ENCODE assay signal across 15 cellular contexts in the genomic region with DNA sequence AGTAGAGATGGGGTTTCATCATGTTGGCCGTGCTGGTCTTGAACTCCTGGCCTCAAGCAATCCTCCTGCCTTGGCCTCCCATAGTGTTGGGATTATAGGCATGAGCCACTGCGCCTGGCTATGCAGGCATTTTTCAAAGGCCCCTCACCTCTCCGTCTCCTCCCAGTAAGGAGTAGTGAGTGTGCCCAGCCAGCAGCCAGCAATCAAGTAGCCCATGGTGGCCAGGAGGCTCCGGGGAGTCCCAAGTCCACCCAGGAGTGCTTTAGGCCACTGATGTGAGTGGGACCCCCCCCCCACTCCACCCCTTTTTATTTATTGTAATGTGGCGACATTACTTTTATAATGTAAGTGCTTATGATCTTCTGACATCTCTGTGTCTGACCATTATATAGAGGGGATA. TPM values are rescaled to one million over a fixed set of nuclear protein-coding genes. Genes with fewer than 3 reads are reported as not detected.
DNase-seq lines count a peak whose midpoint lies in the region.
"Had no signal": no experiment of that assay in that cellular context is flagged by ENCODE, and none has a peak within 500 bp of the region (broad histone marks: within the 10 kb centered on the region; RNA-seq: fewer than 3 reads in every experiment).

No MANE protein-coding gene starts in this region.

- peaks cover 12% of the 10 kb centered on the region for H3K36me3 Mint-ChIP-seq in activated CD4-positive, alpha-beta memory T cell treated with anti-CD3 and anti-CD28 coated beads for 36 hours
- H3K36me3 Mint-ChIP-seq in immature natural killer cell: peaks cover 13 to 34% (median 25%) of the 10 kb centered on the region in 3 donors
- H3K36me3 Mint-ChIP-seq: mesothelial cell of epicardium had no signal

- H3K27ac Mint-ChIP-seq in activated CD4-positive, alpha-beta memory T cell treated with anti-CD3 and anti-CD28 coated beads for 36 hours: no peak overlapping the region
- H3K27ac Mint-ChIP-seq in immature natural killer cell: peak overlapping the region; percentile 20 to 94 (median 81)
- H3K27ac Mint-ChIP-seq: mesothelial cell of epicardium; T-helper 1 cell treated with Interleukin-12 subunit alpha and Interleukin-12 subunit beta and Interleukin-4 antibody, amounts not matched to agents 30 μg/mL and 1 μg/mL, for 36 hours had no signal

- intact Hi-C loops in activated CD4-positive, alpha-beta memory T cell treated with anti-CD3 and anti-CD28 coated beads for 36 hours (cut with micrococcal nuclease): no loop called here

- H3K4me3 Mint-ChIP-seq in activated CD4-positive, alpha-beta memory T cell treated with anti-CD3 and anti-CD28 coated beads for 36 hours: no peak overlapping the region
- no peak overlapping the region for H3K4me3 Mint-ChIP-seq in immature natural killer cell
- H3K4me3 Mint-ChIP-seq: mesothelial cell of epicardium; T-helper 1 cell treated with Interleukin-12 subunit alpha and Interleukin-12 subunit beta and Interleukin-4 antibody, amounts not matched to agents 30 μg/mL and 1 μg/mL, for 36 hours had no signal

- no peaks in the 10 kb centered on the region for H3K27me3 Mint-ChIP-seq in activated CD4-positive, alpha-beta memory T cell treated with anti-CD3 and anti-CD28 coated beads for 36 hours
- peaks cover 2 to 3% (median 2%) of the 10 kb centered on the region in 3 donors for H3K27me3 Mint-ChIP-seq in immature natural killer cell (ENCODE audit: low read depth in 3 of 3)

- POLR2A ChIA-PET in activated CD4-positive, alpha-beta memory T cell treated with anti-CD3 and anti-CD28 coated beads for 36 hours (lab: Charles Lee): no interaction called here

- CTCF ChIA-PET in activated CD4-positive, alpha-beta memory T cell treated with anti-CD3 and anti-CD28 coated beads for 36 hours (lab: Charles Lee): no interaction called here

- no peaks in the 10 kb centered on the region for H3K9me3 Mint-ChIP-seq in activated CD4-positive, alpha-beta memory T cell treated with anti-CD3 and anti-CD28 coated beads for 36 hours
- no peaks in the 10 kb centered on the region for H3K9me3 Mint-ChIP-seq in immature natural killer cell
- H3K9me3 Mint-ChIP-seq: mesothelial cell of epicardium; T-helper 1 cell treated with Interleukin-12 subunit alpha and Interleukin-12 subunit beta and Interleukin-4 antibody, amounts not matched to agents 30 μg/mL and 1 μg/mL, for 36 hours had no signal

- peak; percentile 1 for DNase-seq in activated naive CD4-positive, alpha-beta T cell treated with Interleukin-2 at 50 U/mL for 16 hours
- no peak for DNase-seq in activated naive CD4-positive, alpha-beta T cell (lab: John Stamatoyannopoulos, UW)
- DNase-seq in activated CD4-positive, alpha-beta memory T cell treated with anti-CD3 and anti-CD28 coated beads for 36 hours: peak; percentile 4
- DNase-seq in immature natural killer cell (no peak), HuH-7 (ENCODE audit: low spot score) (no peak), NCI-H2196 treated with DMSO at 0.1 percent for 48 hours (lab: John Stamatoyannopoulos, UW; ENCODE audit: unreplicated experiment) (no peak), NCI-H524 treated with DMSO at 0.1 percent for 48 hours (lab: John Stamatoyannopoulos, UW) (no peak)
- DNase-seq: ACHN; activated effector memory CD4-positive, alpha-beta T cell treated with anti-CD3 and anti-CD28 coated beads, Interleukin-2, amount 50 U/mL, for 16 hours; brain microvascular endothelial cell; effector CD4-positive, alpha-beta T cell; GF-D8 had no signal

- H3K27ac ChIP-seq in temporal lobe (ENCODE audit: low read depth, low read length): peak overlapping the region; percentile 99
- H3K27ac ChIP-seq: brain microvascular endothelial cell had no signal

- peaks cover 72% of the 10 kb centered on the region for H3K4me1 Mint-ChIP-seq in activated CD4-positive, alpha-beta memory T cell treated with anti-CD3 and anti-CD28 coated beads for 36 hours (ENCODE audit: low read depth)
- peaks cover 67 to 76% of the 10 kb centered on the region in 2 donors for H3K4me1 Mint-ChIP-seq in immature natural killer cell

RNA-seq across cellular contexts. Expression of a gene that starts 8.1 kb away (rescaled TPM):
- total RNA-seq in activated CD4-positive, alpha-beta memory T cell treated with anti-CD3 and anti-CD28 coated beads for 36 hours: 10 to 100 TPM; 68.2 to 74.5 TPM
- polyA plus RNA-seq in immature natural killer cell: 100 to 1,000 TPM; 286 to 365 (median 342) TPM
- total RNA-seq in temporal lobe: not detected

RNA-seq across cellular contexts. Expression of a gene that starts 25.8 kb away (rescaled TPM):
- 10 to 100 TPM; 55.5 to 55.7 TPM for total RNA-seq in activated CD4-positive, alpha-beta memory T cell treated with anti-CD3 and anti-CD28 coated beads for 36 hours
- polyA plus RNA-seq in immature natural killer cell: 10 to 100 TPM; 11.6 to 17.8 (median 12.1) TPM
- total RNA-seq in temporal lobe: 2.7 TPM

Comparison
In these comparisons a context has a peak if more than half of its experiments do, and no peak if none do; other contexts are left out.
1. DNase-seq: peak in activated naive CD4-positive, alpha-beta T cell treated with Interleukin-2 at 50 U/mL for 16 hours (single experiment) and activated CD4-positive, alpha-beta memory T cell treated with anti-CD3 and anti-CD28 coated beads for 36 hours (single experiment); none in activated naive CD4-positive, alpha-beta T cell (0 of 4), immature natural killer cell (0 of 3), HuH-7 (single experiment), NCI-H2196 treated with DMSO at 0.1 percent for 48 hours (single experiment) and NCI-H524 treated with DMSO at 0.1 percent for 48 hours (single experiment).
2. RNA of a gene that starts 8.1 kb away (total RNA-seq): 68.2 to 74.5 TPM in activated CD4-positive, alpha-beta memory T cell treated with anti-CD3 and anti-CD28 coated beads for 36 hours; not detected in temporal lobe (single experiment); every median in the first group is over 10 times any median in the second.
3. RNA of a gene that starts 25.8 kb away (total RNA-seq): 55.5 to 55.7 TPM in activated CD4-positive, alpha-beta memory T cell treated with anti-CD3 and anti-CD28 coated beads for 36 hours; 2.7 TPM in temporal lobe (single experiment); every median in the first group is over 10 times any median in the second.